In the genomic region with DNA sequence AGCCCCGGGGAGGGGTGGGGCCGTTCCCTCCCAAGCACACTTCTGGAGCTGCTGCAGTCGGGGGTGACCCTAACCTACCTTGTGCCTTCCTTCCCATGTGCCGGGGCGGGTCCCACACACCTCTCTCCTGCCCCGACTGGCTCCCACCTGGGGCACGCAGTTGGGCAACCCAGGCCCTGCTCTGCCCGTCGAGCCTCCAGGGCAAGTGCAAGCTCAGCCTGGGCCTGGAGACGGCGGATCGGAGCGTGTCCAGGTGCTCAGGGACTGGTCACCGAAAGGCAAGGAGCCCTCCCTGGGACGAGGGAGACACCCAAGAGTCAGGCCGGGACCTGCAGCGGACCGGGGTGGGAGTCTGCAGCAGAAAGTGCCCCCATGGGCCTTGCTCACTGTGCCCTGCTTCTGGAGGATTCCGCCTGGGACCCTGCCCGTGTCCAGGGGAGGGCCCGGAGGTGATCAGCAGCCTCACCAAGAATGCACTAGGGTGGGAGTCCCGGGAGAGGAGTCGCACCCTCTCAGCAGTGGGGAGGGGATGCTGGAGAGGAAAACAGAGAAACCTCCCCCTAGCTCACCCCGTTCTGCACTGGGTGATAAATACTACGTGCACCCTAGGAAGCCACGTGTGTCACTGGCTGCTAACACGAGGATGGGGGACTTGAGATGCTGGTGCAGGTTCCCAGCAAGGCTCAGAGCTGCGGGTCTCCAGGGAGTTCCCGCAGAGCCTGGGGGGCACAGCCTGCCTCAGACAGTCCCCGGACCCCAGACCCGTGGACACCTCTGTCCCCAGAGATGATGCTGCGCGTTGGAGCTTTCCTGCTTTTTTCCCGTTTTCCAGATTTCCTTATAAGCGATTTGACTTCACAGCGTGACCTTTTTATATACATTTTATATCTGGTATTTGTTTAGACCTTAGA, we compare ENCODE assay signal across 17 cellular contexts. TPM values are rescaled to one million over a fixed set of nuclear protein-coding genes. Genes with fewer than 3 reads are reported as not detected.
DNase-seq lines count a peak whose midpoint lies in the region; ATAC-seq and TF ChIP-seq lines count a peak whose summit lies in the region.
"Had no signal": no experiment of that assay in that cellular context is flagged by ENCODE, and none has a peak within 500 bp of the region (broad histone marks: within the 10 kb centered on the region; RNA-seq: fewer than 3 reads in every experiment).

No MANE protein-coding gene starts in this region.

- H3K36me3 ChIP-seq in NT2/D1 (ENCODE audit: insufficient read depth, insufficient read length, low read length), result peaks cover 54% of the 10 kb centered on the region
- peaks cover 9 to 10% of the 10 kb centered on the region in 2 experiments for H3K36me3 ChIP-seq in trophoblast cell (ENCODE audit: control insufficient read depth in 1 of 2, insufficient read depth in 2 of 2, low read length in 2 of 2)
- H3K36me3 ChIP-seq: cardiac muscle cell, thyroid gland had no signal

- no peak overlapping the region for H2BK120ac ChIP-seq in trophoblast cell (ENCODE audit: insufficient read depth, low read length, poor library complexity)

- H4K91ac ChIP-seq in trophoblast cell (ENCODE audit: low read depth, low read length), result no peak overlapping the region

- H3K4me1 ChIP-seq in NT2/D1 (ENCODE audit: insufficient read depth, insufficient read length), result peaks cover 39% of the 10 kb centered on the region
- H3K4me1 ChIP-seq in trophoblast cell (ENCODE audit: control insufficient read depth in 1 of 2, insufficient read depth in 2 of 2, low read length in 2 of 2), result peaks cover 7 to 8% of the 10 kb centered on the region in 2 experiments

- H4K8ac ChIP-seq in trophoblast cell (ENCODE audit: low read depth, low read length), result no peak overlapping the region

- peaks cover 4% of the 10 kb centered on the region for H3K9me3 Mint-ChIP-seq in glutamatergic neuron (ENCODE audit: unreplicated experiment)
- no peaks in the 10 kb centered on the region for H3K9me3 Mint-ChIP-seq in chondrocyte (ENCODE audit: low read depth)
- H3K9me3 Mint-ChIP-seq: activated CD8-positive, alpha-beta T cell treated with anti-CD3 and anti-CD28 coated beads for 36 hours; activated naive CD8-positive, alpha-beta T cell treated with anti-CD3 and anti-CD28 coated beads, Interleukin-2, amount 10 ng/mL, durations not matched to agents 7 days and 5 days; activated T-cell treated with anti-CD3 and anti-CD28 coated beads, Interleukin-2, amount 50 U/mL, for 72 hours; naive thymus-derived CD8-positive, alpha-beta T cell had no signal

- ATAC-seq in HG03280 (IDR thresholded peaks at IDR 0.05; ENCODE audit: unreplicated experiment) (no peak), HG02852 (IDR thresholded peaks at IDR 0.05; ENCODE audit: unreplicated experiment) (no peak)

- H3K9ac ChIP-seq in NT2/D1 (ENCODE audit: insufficient read length, low read depth) (peak overlapping the region; percentile 43), trophoblast cell (ENCODE audit: low read length) (no peak overlapping the region)

- TF ChIP-seq CTCF in glutamatergic neuron (IDR thresholded peaks at IDR 0.05; ENCODE audit: partially characterized antibody, unreplicated experiment) (no peak), chondrocyte (IDR thresholded peaks at IDR 0.05) (no peak)

- H3K4ac ChIP-seq in trophoblast cell (ENCODE audit: low read depth, low read length), result no peak overlapping the region

- WGBS in trophoblast cell (ENCODE audit: extremely low coverage, insufficient coverage, insufficient read length), result no CpG with 5 or more reads among the region's 36 CpGs

- no peak overlapping the region for H3K14ac ChIP-seq in trophoblast cell (ENCODE audit: low read length)

- H3K79me1 ChIP-seq in trophoblast cell (ENCODE audit: low read length), result peaks cover 3% of the 10 kb centered on the region

- H3K18ac ChIP-seq in trophoblast cell (ENCODE audit: low read length), result no peak overlapping the region

- H3K4me3 Mint-ChIP-seq in glutamatergic neuron (ENCODE audit: unreplicated experiment), result no peak overlapping the region
- no peak overlapping the region for H3K4me3 Mint-ChIP-seq in chondrocyte (ENCODE audit: unreplicated experiment)
- H3K4me3 Mint-ChIP-seq: activated CD8-positive, alpha-beta T cell treated with anti-CD3 and anti-CD28 coated beads for 36 hours; activated naive CD8-positive, alpha-beta T cell treated with anti-CD3 and anti-CD28 coated beads, Interleukin-2, amount 10 ng/mL, durations not matched to agents 7 days and 5 days; activated T-cell treated with anti-CD3 and anti-CD28 coated beads, Interleukin-2, amount 50 U/mL, for 72 hours; naive thymus-derived CD8-positive, alpha-beta T cell had no signal

- no peaks in the 10 kb centered on the region for H3K9me3 ChIP-seq in NT2/D1 (ENCODE audit: insufficient read depth, low read length)
- peaks cover 2% of the 10 kb centered on the region for H3K9me3 ChIP-seq in trophoblast cell (ENCODE audit: insufficient read depth, low read depth, low read length)
- H3K9me3 ChIP-seq: esophagus muscularis mucosa, thyroid gland had no signal

- H3K4me3 ChIP-seq in NT2/D1 (ENCODE audit: insufficient read length, low read depth) (no peak overlapping the region), trophoblast cell (ENCODE audit: low read depth, low read length) (peak overlapping the region; percentile 7)
- H3K4me3 ChIP-seq: cardiac muscle cell, esophagus muscularis mucosa, thyroid gland had no signal

- H3K79me2 ChIP-seq in trophoblast cell (ENCODE audit: control insufficient read depth, insufficient read depth, low read length, poor library complexity), result peaks cover 8% of the 10 kb centered on the region

- H3K23ac ChIP-seq in trophoblast cell (ENCODE audit: low read length), result no peak overlapping the region

- H3K27me3 ChIP-seq in NT2/D1 (ENCODE audit: insufficient read depth, insufficient read length) (no peaks in the 10 kb centered on the region), trophoblast cell (ENCODE audit: insufficient read depth, low read length) (no peaks in the 10 kb centered on the region)
- H3K27me3 ChIP-seq: cardiac muscle cell, thyroid gland had no signal

- H4K12ac ChIP-seq in trophoblast cell (ENCODE audit: low read depth, low read length), result no peak overlapping the region

- no peak overlapping the region for H2AFZ ChIP-seq in trophoblast cell (ENCODE audit: insufficient read depth, low read length, poor library complexity)

- H2AK5ac ChIP-seq in trophoblast cell (ENCODE audit: low read length), result no peak overlapping the region

- H2BK12ac ChIP-seq in trophoblast cell (ENCODE audit: low read length), result no peak overlapping the region

- H3K4me1 Mint-ChIP-seq in glutamatergic neuron (ENCODE audit: low read depth, unreplicated experiment) (peaks cover 14% of the 10 kb centered on the region), chondrocyte (ENCODE audit: low read depth) (peaks cover 33% of the 10 kb centered on the region)

- DNase-seq in NT2/D1 (ENCODE audit: low read depth, low spot score), result no peak
- peak; percentile 17 for DNase-seq in glutamatergic neuron
- no peak for DNase-seq in trophoblast cell
- no peak for DNase-seq in chondrocyte (ENCODE audit: low spot score)
- DNase-seq: activated naive CD8-positive, alpha-beta T cell treated with anti-CD3 and anti-CD28 coated beads, Interleukin-2, amount 10 ng/mL, durations not matched to agents 7 days and 5 days; activated T-cell treated with anti-CD3 and anti-CD28 coated beads, Interleukin-2, amount 50 U/mL, for 72 hours; NCI-H446; stimulated activated CD4-positive, alpha-beta T cell treated with anti-CD3 and anti-CD28 coated beads, Interleukin-12 subunit alpha, Interleukin-12 subunit beta, amount 100 ng/mL, for 4 hours had no signal

- H3K27ac Mint-ChIP-seq in glutamatergic neuron (ENCODE audit: unreplicated experiment) (peak overlapping the region; percentile 84), chondrocyte (ENCODE audit: unreplicated experiment) (no peak overlapping the region)
- H3K27ac Mint-ChIP-seq: activated CD8-positive, alpha-beta T cell treated with anti-CD3 and anti-CD28 coated beads for 36 hours; activated naive CD8-positive, alpha-beta T cell treated with anti-CD3 and anti-CD28 coated beads, Interleukin-2, amount 10 ng/mL, durations not matched to agents 7 days and 5 days; activated T-cell treated with anti-CD3 and anti-CD28 coated beads, Interleukin-2, amount 50 U/mL, for 72 hours; naive thymus-derived CD8-positive, alpha-beta T cell had no signal

- H2BK5ac ChIP-seq in trophoblast cell (ENCODE audit: low read depth, low read length, poor library complexity), result no peak overlapping the region

- H3K36me3 Mint-ChIP-seq in glutamatergic neuron (ENCODE audit: unreplicated experiment) (no peaks in the 10 kb centered on the region), chondrocyte (ENCODE audit: low read depth) (peaks cover 5% of the 10 kb centered on the region)

- no peak overlapping the region for H3K4me2 ChIP-seq in trophoblast cell (ENCODE audit: low read length)

- no peaks in the 10 kb centered on the region for H3K27me3 Mint-ChIP-seq in glutamatergic neuron (ENCODE audit: unreplicated experiment)
- H3K27me3 Mint-ChIP-seq in chondrocyte (ENCODE audit: low read depth), result no peaks in the 10 kb centered on the region
- H3K27me3 Mint-ChIP-seq: activated CD8-positive, alpha-beta T cell treated with anti-CD3 and anti-CD28 coated beads for 36 hours; activated naive CD8-positive, alpha-beta T cell treated with anti-CD3 and anti-CD28 coated beads, Interleukin-2, amount 10 ng/mL, durations not matched to agents 7 days and 5 days; naive thymus-derived CD8-positive, alpha-beta T cell had no signal

- no peak overlapping the region for H3K27ac ChIP-seq in trophoblast cell (ENCODE audit: low read depth, low read length)
- H3K27ac ChIP-seq: cardiac muscle cell, thyroid gland, VCaP had no signal

RNA-seq across cellular contexts. Expression of a gene that starts 5.2 kb away (rescaled TPM):
- total RNA-seq in glutamatergic neuron (ENCODE audit: unreplicated experiment) (67.5 TPM), chondrocyte (47.2 to 55.0 TPM (median 52.3 TPM) in 3 replicates)
- 27.9 and 28.1 TPM in 2 replicates for polyA plus RNA-seq in trophoblast cell (2013)

RNA-seq across cellular contexts. Expression of a gene that starts 7.4 kb away (rescaled TPM):
- total RNA-seq in glutamatergic neuron (ENCODE audit: unreplicated experiment) (58.7 TPM), chondrocyte (0.20 to 0.67 TPM (median 0.41 TPM) in 3 replicates)
- polyA plus RNA-seq in trophoblast cell (2013), result not detected in 2 replicates
- total RNA-seq: M059J; naive thymus-derived CD8-positive, alpha-beta T cell had no signal
- polyA plus RNA-seq: naive thymus-derived CD8-positive, alpha-beta T cell had no signal

RNA-seq across cellular contexts. Expression of a gene that starts 15.6 kb away (rescaled TPM):
- total RNA-seq in glutamatergic neuron (ENCODE audit: unreplicated experiment) (93.9 TPM), chondrocyte (15.6 to 24.4 TPM (median 16.0 TPM) in 3 replicates)
- polyA plus RNA-seq in trophoblast cell (2013), result 14.5 and 14.7 TPM in 2 replicates

RNA-seq across cellular contexts. Expression of a gene that starts 22.5 kb away (rescaled TPM):
- total RNA-seq in glutamatergic neuron (ENCODE audit: unreplicated experiment), result 37.0 TPM
- polyA plus RNA-seq in trophoblast cell (2013), result 27.8 and 28.7 TPM in 2 replicates
- total RNA-seq in chondrocyte, result 12.5 to 14.9 TPM (median 12.8 TPM) in 3 replicates

RNA-seq across cellular contexts. Expression of a gene that starts 27.2 kb away (rescaled TPM):
- total RNA-seq in glutamatergic neuron (ENCODE audit: unreplicated experiment) (997 TPM), chondrocyte (1,144 to 1,291 TPM (median 1,171 TPM) in 3 replicates)
- polyA plus RNA-seq in trophoblast cell (2013), result 4,387 and 4,434 TPM in 2 replicates

Comparison
In these comparisons a context has a peak if more than half of its experiments do, and no peak if none do; other contexts are left out.
1. RNA of a gene that starts 7.4 kb away (total RNA-seq): 58.7 TPM in glutamatergic neuron (single experiment); 0.20 to 0.67 TPM in chondrocyte; every median in the first group is over 10 times any median in the second.